Comparison of ENCODE assay signal across 27 cellular contexts in genomic region chr12:127779301-127780045, GRCh38.
"Had no signal": no experiment of that assay in that cellular context is flagged by ENCODE, and none has a peak within 500 bp of the region (broad histone marks: within the 10 kb centered on the region; RNA-seq: fewer than 3 reads in every experiment).

No MANE protein-coding gene starts in this region.

- H3K4me1 Mint-ChIP-seq: activated B cell treated with CpG ODN at 0.5 μM for 24 hours; activated CD4-positive, alpha-beta T cell treated with anti-CD3 and anti-CD28 coated beads for 36 hours; activated naive CD4-positive, alpha-beta T cell treated with anti-CD3 and anti-CD28 coated beads, Interleukin-2, amount 10 ng/mL, durations not matched to agents 7 days and 5 days; memory B cell; naive B cell; stimulated activated memory B cell treated with anti-CD40 and anti-IgM and Interleukin-4, amounts not matched to agents 10 μg/mL and 1 μg/mL and 100 μg/mL, for 72 hours had no signal

- H3K27me3 ChIP-seq: body of pancreas, cardiac muscle cell, stomach, suprapubic skin, tibial nerve had no signal

- H3K4me1 ChIP-seq: body of pancreas, stomach, suprapubic skin had no signal

- FAIRE-seq: frontal cortex, small intestine had no signal

- DNase-seq: activated B cell treated with CpG ODN at 0.5 μM for 24 hours; activated CD4-positive, alpha-beta T cell treated with anti-CD3 and anti-CD28 coated beads for 36 hours; activated CD4-positive, alpha-beta T cell treated with anti-CD3 and anti-CD28 coated beads, Interleukin-2, amount 50 U/mL, for 48 hours; activated effector memory CD4-positive, alpha-beta T cell treated with anti-CD3 and anti-CD28 coated beads, Interleukin-2, amount 50 U/mL, for 16 hours; activated naive CD4-positive, alpha-beta T cell treated with anti-CD3 and anti-CD28 coated beads, Interleukin-2, amount 10 ng/mL, durations not matched to agents 7 days and 5 days; activated T-cell treated with anti-CD3 and anti-CD28 coated beads, Interleukin-2, amount 50 U/mL, for 72 hours; amygdala; body of pancreas; cortex of kidney; erythroblast; glutamatergic neuron; hippocampal formation; left cardiac atrium; naive B cell; occipital lobe; small intestine; stimulated activated CD4-positive, alpha-beta T cell treated with anti-CD3 and anti-CD28 coated beads, Interleukin-2, amount 100 ng/mL, for 24 hours; stomach; T1000 had no signal

- ATAC-seq: activated CD4-positive, alpha-beta T cell treated with anti-CD3 and anti-CD28 coated beads for 36 hours; activated T-cell treated with anti-CD3 and anti-CD28 coated beads, Interleukin-2, amount 50 U/mL, for 72 hours; body of pancreas; left cardiac atrium; sciatic nerve; stimulated activated memory B cell treated with anti-CD40 and anti-IgM and Interleukin-4, amounts not matched to agents 10 μg/mL and 1 μg/mL and 100 μg/mL, for 72 hours had no signal

- H3K27me3 Mint-ChIP-seq: activated B cell treated with CpG ODN at 0.5 μM for 24 hours; activated CD4-positive, alpha-beta T cell treated with anti-CD3 and anti-CD28 coated beads for 36 hours; activated naive CD4-positive, alpha-beta T cell treated with anti-CD3 and anti-CD28 coated beads, Interleukin-2, amount 10 ng/mL, durations not matched to agents 7 days and 5 days; memory B cell; naive B cell; stimulated activated memory B cell treated with anti-CD40 and anti-IgM and Interleukin-4, amounts not matched to agents 10 μg/mL and 1 μg/mL and 100 μg/mL, for 72 hours had no signal

- H3K9me3 ChIP-seq: body of pancreas, stomach, suprapubic skin, tibial nerve had no signal

- H3K27ac Mint-ChIP-seq: activated B cell treated with CpG ODN at 0.5 μM for 24 hours; activated CD4-positive, alpha-beta T cell treated with anti-CD3 and anti-CD28 coated beads for 36 hours; activated naive CD4-positive, alpha-beta T cell treated with anti-CD3 and anti-CD28 coated beads, Interleukin-2, amount 10 ng/mL, durations not matched to agents 7 days and 5 days; activated T-cell treated with anti-CD3 and anti-CD28 coated beads, Interleukin-2, amount 50 U/mL, for 72 hours; memory B cell; naive B cell; stimulated activated memory B cell treated with anti-CD40 and anti-IgM and Interleukin-4, amounts not matched to agents 10 μg/mL and 1 μg/mL and 100 μg/mL, for 72 hours; T-helper 1 cell treated with Interleukin-12 subunit alpha and Interleukin-12 subunit beta and Interleukin-4 antibody, amounts not matched to agents 30 μg/mL and 1 μg/mL, for 36 hours had no signal

- H3K4me3 Mint-ChIP-seq: activated B cell treated with CpG ODN at 0.5 μM for 24 hours; activated CD4-positive, alpha-beta T cell treated with anti-CD3 and anti-CD28 coated beads for 36 hours; activated naive CD4-positive, alpha-beta T cell treated with anti-CD3 and anti-CD28 coated beads, Interleukin-2, amount 10 ng/mL, durations not matched to agents 7 days and 5 days; activated T-cell treated with anti-CD3 and anti-CD28 coated beads, Interleukin-2, amount 50 U/mL, for 72 hours; memory B cell; naive B cell; stimulated activated memory B cell treated with anti-CD40 and anti-IgM and Interleukin-4, amounts not matched to agents 10 μg/mL and 1 μg/mL and 100 μg/mL, for 72 hours; T-helper 1 cell treated with Interleukin-12 subunit alpha and Interleukin-12 subunit beta and Interleukin-4 antibody, amounts not matched to agents 30 μg/mL and 1 μg/mL, for 36 hours had no signal

- H3K36me3 Mint-ChIP-seq: activated naive CD4-positive, alpha-beta T cell treated with anti-CD3 and anti-CD28 coated beads, Interleukin-2, amount 10 ng/mL, durations not matched to agents 7 days and 5 days; memory B cell; naive B cell; stimulated activated memory B cell treated with anti-CD40 and anti-IgM and Interleukin-4, amounts not matched to agents 10 μg/mL and 1 μg/mL and 100 μg/mL, for 72 hours had no signal

- H3K36me3 ChIP-seq: cardiac muscle cell, stomach, suprapubic skin, tibial nerve had no signal

- H3K4me3 ChIP-seq: body of pancreas, cardiac muscle cell, stomach, suprapubic skin, tibial nerve had no signal

- H3K27ac ChIP-seq: body of pancreas, cardiac muscle cell, stomach, suprapubic skin, tibial nerve had no signal
